Comparison of ENCODE assay signal across 19 cellular contexts in genomic region chr12:116104167-116104750, GRCh38.
"Had no signal": no experiment of that assay in that cellular context is flagged by ENCODE, and none has a peak within 500 bp of the region (broad histone marks: within the 10 kb centered on the region; RNA-seq: fewer than 3 reads in every experiment).

No MANE protein-coding gene starts in this region.

- H3K4me3 Mint-ChIP-seq: naive thymus-derived CD8-positive, alpha-beta T cell; stimulated activated naive B cell treated with anti-CD40 and anti-IgM and Interleukin-4, amounts not matched to agents 10 μg/mL and 1 μg/mL and 100 μg/mL, for 72 hours; stimulated activated naive CD8-positive, alpha-beta T cell treated with anti-CD3 and anti-CD28 coated beads, Interleukin-15, amount 100 ng/mL, for 72 hours had no signal

- H3K27me3 Mint-ChIP-seq: naive thymus-derived CD8-positive, alpha-beta T cell; stimulated activated naive B cell treated with anti-CD40 and anti-IgM and Interleukin-4, amounts not matched to agents 10 μg/mL and 1 μg/mL and 100 μg/mL, for 72 hours; stimulated activated naive CD8-positive, alpha-beta T cell treated with anti-CD3 and anti-CD28 coated beads, Interleukin-15, amount 100 ng/mL, for 72 hours had no signal

- ATAC-seq: esophagus mucosa; gastroesophageal sphincter; left lung; lower lobe of right lung; naive thymus-derived CD8-positive, alpha-beta T cell; stimulated activated naive B cell treated with anti-CD40 and anti-IgM and Interleukin-4, amounts not matched to agents 10 μg/mL and 1 μg/mL and 100 μg/mL, for 72 hours; stimulated activated naive CD8-positive, alpha-beta T cell treated with anti-CD3 and anti-CD28 coated beads, Interleukin-15, amount 100 ng/mL, for 72 hours; upper lobe of right lung had no signal

- DNase-seq: cortex of kidney; dorsolateral prefrontal cortex; effector CD8-positive, alpha-beta T cell; glutamatergic neuron; islet precursor cell; left lung; lower lobe of right lung; mesenchymal stem cell; naive thymus-derived CD8-positive, alpha-beta T cell; ovary; sigmoid colon; stimulated activated CD4-positive, alpha-beta T cell treated with anti-CD3 and anti-CD28 coated beads, Interleukin-2, amount 100 ng/mL, for 24 hours; stimulated activated CD4-positive, alpha-beta T cell treated with anti-CD3 and anti-CD28 coated beads, Interleukin-4, amount 100 ng/mL, for 4 hours; stimulated activated naive B cell treated with anti-CD40 and anti-IgM and Interleukin-4, amounts not matched to agents 10 μg/mL and 1 μg/mL and 100 μg/mL, for 72 hours; stimulated activated naive CD8-positive, alpha-beta T cell treated with anti-CD3 and anti-CD28 coated beads, Interleukin-15, amount 100 ng/mL, for 72 hours; testis; upper lobe of right lung had no signal

- H3K27ac Mint-ChIP-seq: stimulated activated naive B cell treated with anti-CD40 and anti-IgM and Interleukin-4, amounts not matched to agents 10 μg/mL and 1 μg/mL and 100 μg/mL, for 72 hours had no signal

- H3K9me3 Mint-ChIP-seq: naive thymus-derived CD8-positive, alpha-beta T cell had no signal
